ENCODE assay signal across 12 cellular contexts in genomic region chr12:52168019-52168717, GRCh38. TPM values are rescaled to one million over a fixed set of nuclear protein-coding genes. Genes with fewer than 3 reads are reported as not detected.
DNase-seq lines count a peak whose midpoint lies in the region; ATAC-seq and TF ChIP-seq lines count a peak whose summit lies in the region.
"Had no signal": no experiment of that assay in that cellular context is flagged by ENCODE, and none has a peak within 500 bp of the region (broad histone marks: within the 10 kb centered on the region; RNA-seq: fewer than 3 reads in every experiment).

No MANE protein-coding gene starts in this region.

- no peaks in the 10 kb centered on the region for H3K27me3 Mint-ChIP-seq in activated naive CD4-positive, alpha-beta T cell treated with anti-CD3 and anti-CD28 coated beads for 36 hours (ENCODE audit: low read depth)

- ATAC-seq in SK-N-SH treated with all-trans-retinoic acid at 6 μM for 48 hours = peak; percentile 10; the same call in 2 of the 3 replicates
- ATAC-seq in stimulated activated effector memory CD8-positive, alpha-beta T cell treated with anti-CD3 and anti-CD28 coated beads, Interleukin-12 subunit alpha, Interleukin-12 subunit beta, amount 100 ng/mL, for 72 hours = peak; percentile 38

- H3K4me3 Mint-ChIP-seq in activated naive CD4-positive, alpha-beta T cell treated with anti-CD3 and anti-CD28 coated beads for 36 hours = no peak overlapping the region
- H3K4me3 Mint-ChIP-seq in stimulated activated effector memory CD8-positive, alpha-beta T cell treated with anti-CD3 and anti-CD28 coated beads, Interleukin-12 subunit alpha, Interleukin-12 subunit beta, amount 100 ng/mL, for 72 hours = no peak overlapping the region

- intact Hi-C loops in activated naive CD4-positive, alpha-beta T cell treated with anti-CD3 and anti-CD28 coated beads for 36 hours (cut with micrococcal nuclease) = no loop called here
- intact Hi-C loops in spleen (cut with DNase I; ENCODE audit: low total_unique reads) = no loop called here

- no peak for TF ChIP-seq POLR2A in spleen (IDR thresholded peaks at IDR 0.05)

- no peaks in the 10 kb centered on the region for H3K36me3 Mint-ChIP-seq in activated naive CD4-positive, alpha-beta T cell treated with anti-CD3 and anti-CD28 coated beads for 36 hours (ENCODE audit: low read depth)
- H3K36me3 Mint-ChIP-seq in stimulated activated effector memory CD8-positive, alpha-beta T cell treated with anti-CD3 and anti-CD28 coated beads, Interleukin-12 subunit alpha, Interleukin-12 subunit beta, amount 100 ng/mL, for 72 hours = no peaks in the 10 kb centered on the region

- TF ChIP-seq CTCF in spleen (IDR thresholded peaks at IDR 0.05 in 8 of 11, conservative IDR thresholded peaks at IDR 0.05 in 3 of 11) = no peak

- H3K27me3 ChIP-seq in spleen (replicated peaks in 1 of 7) = no peaks in the 10 kb centered on the region
- H3K27me3 ChIP-seq: ascending aorta had no signal

- H3K36me3 ChIP-seq in spleen = no peaks in the 10 kb centered on the region
- H3K36me3 ChIP-seq: ascending aorta had no signal

- H3K27ac ChIP-seq in spleen = no peak overlapping the region
- H3K27ac ChIP-seq: ascending aorta had no signal

- no peak overlapping the region for H3K4me3 ChIP-seq in spleen
- H3K4me3 ChIP-seq: ascending aorta, lung had no signal

- 74 to 91% (median 83%) methylated on average over 12 of the region's 12 CpGs for WGBS in spleen, 5 donors

- H3K9me3 ChIP-seq in spleen = no peaks in the 10 kb centered on the region
- H3K9me3 ChIP-seq: ascending aorta had no signal

- H3K27ac Mint-ChIP-seq in activated naive CD4-positive, alpha-beta T cell treated with anti-CD3 and anti-CD28 coated beads for 36 hours = no peak overlapping the region
- no peak overlapping the region for H3K27ac Mint-ChIP-seq in stimulated activated effector memory CD8-positive, alpha-beta T cell treated with anti-CD3 and anti-CD28 coated beads, Interleukin-12 subunit alpha, Interleukin-12 subunit beta, amount 100 ng/mL, for 72 hours

- H3K4me1 Mint-ChIP-seq in activated naive CD4-positive, alpha-beta T cell treated with anti-CD3 and anti-CD28 coated beads for 36 hours (ENCODE audit: low read depth) = no peaks in the 10 kb centered on the region
- peaks cover 7% of the 10 kb centered on the region for H3K4me1 Mint-ChIP-seq in stimulated activated effector memory CD8-positive, alpha-beta T cell treated with anti-CD3 and anti-CD28 coated beads, Interleukin-12 subunit alpha, Interleukin-12 subunit beta, amount 100 ng/mL, for 72 hours

- H3K9me3 Mint-ChIP-seq in activated naive CD4-positive, alpha-beta T cell treated with anti-CD3 and anti-CD28 coated beads for 36 hours = no peaks in the 10 kb centered on the region
- no peaks in the 10 kb centered on the region for H3K9me3 Mint-ChIP-seq in stimulated activated effector memory CD8-positive, alpha-beta T cell treated with anti-CD3 and anti-CD28 coated beads, Interleukin-12 subunit alpha, Interleukin-12 subunit beta, amount 100 ng/mL, for 72 hours

- peaks cover 0 to 39% (median 10%) of the 10 kb centered on the region in 6 donors for H3K4me1 ChIP-seq in spleen
- H3K4me1 ChIP-seq: ascending aorta had no signal

- peak; percentile 21 for DNase-seq in activated naive CD4-positive, alpha-beta T cell treated with anti-CD3 and anti-CD28 coated beads for 36 hours
- DNase-seq in activated naive CD4-positive, alpha-beta T cell treated with anti-CD3 and anti-CD28 coated beads, Interleukin-2, amount 50 U/mL, for 16 hours = no peak
- peak; percentile 80 for DNase-seq in glomerular visceral epithelial cell (ENCODE audit: extremely low spot score)
- DNase-seq in stimulated activated effector memory CD8-positive, alpha-beta T cell treated with anti-CD3 and anti-CD28 coated beads, Interleukin-12 subunit alpha, Interleukin-12 subunit beta, amount 100 ng/mL, for 72 hours (ENCODE audit: low spot score in 2 of 2) = no peak
- no peak for DNase-seq in GM19240 (ENCODE audit: insufficient read length, low spot score)
- no peak for DNase-seq in spleen
- DNase-seq in SIG-M5 treated with dmso at 0.1 percent for 504 hours (lab: John Stamatoyannopoulos, UW; ENCODE audit: unreplicated experiment) = no peak
- DNase-seq: HCEC 1CT, NCI-H748 treated with DMSO at 0.1 percent for 48 hours had no signal

- CTCF ChIA-PET in activated naive CD4-positive, alpha-beta T cell treated with anti-CD3 and anti-CD28 coated beads for 36 hours (lab: Charles Lee) = interaction anchor here (1.0 to 1.2 kb wide), 2 partner anchors 10 to 111 kb away, joined by 3 to 5 read pairs; no protein-coding TSS in a partner anchor

TF ChIP-seq in SK-N-SH treated with all-trans-retinoic acid at 6 μM for 48 hours, 23 proteins besides CTCF, POLR2A, EP300 and RAD21:
- TF ChIP-seq ESRRG (CRISPR knock-in tag; IDR thresholded peaks at IDR 0.05) = no peak
- TF ChIP-seq ISL1 (CRISPR knock-in tag; IDR thresholded peaks at IDR 0.05) = no peak
- TF ChIP-seq PPARA (CRISPR knock-in tag; IDR thresholded peaks at IDR 0.05; ENCODE audit: borderline replicate concordance) = no peak
- TF ChIP-seq TCF4 (CRISPR knock-in tag; IDR thresholded peaks at IDR 0.05; ENCODE audit: borderline replicate concordance) = no peak
- TF ChIP-seq, protein P1, sequence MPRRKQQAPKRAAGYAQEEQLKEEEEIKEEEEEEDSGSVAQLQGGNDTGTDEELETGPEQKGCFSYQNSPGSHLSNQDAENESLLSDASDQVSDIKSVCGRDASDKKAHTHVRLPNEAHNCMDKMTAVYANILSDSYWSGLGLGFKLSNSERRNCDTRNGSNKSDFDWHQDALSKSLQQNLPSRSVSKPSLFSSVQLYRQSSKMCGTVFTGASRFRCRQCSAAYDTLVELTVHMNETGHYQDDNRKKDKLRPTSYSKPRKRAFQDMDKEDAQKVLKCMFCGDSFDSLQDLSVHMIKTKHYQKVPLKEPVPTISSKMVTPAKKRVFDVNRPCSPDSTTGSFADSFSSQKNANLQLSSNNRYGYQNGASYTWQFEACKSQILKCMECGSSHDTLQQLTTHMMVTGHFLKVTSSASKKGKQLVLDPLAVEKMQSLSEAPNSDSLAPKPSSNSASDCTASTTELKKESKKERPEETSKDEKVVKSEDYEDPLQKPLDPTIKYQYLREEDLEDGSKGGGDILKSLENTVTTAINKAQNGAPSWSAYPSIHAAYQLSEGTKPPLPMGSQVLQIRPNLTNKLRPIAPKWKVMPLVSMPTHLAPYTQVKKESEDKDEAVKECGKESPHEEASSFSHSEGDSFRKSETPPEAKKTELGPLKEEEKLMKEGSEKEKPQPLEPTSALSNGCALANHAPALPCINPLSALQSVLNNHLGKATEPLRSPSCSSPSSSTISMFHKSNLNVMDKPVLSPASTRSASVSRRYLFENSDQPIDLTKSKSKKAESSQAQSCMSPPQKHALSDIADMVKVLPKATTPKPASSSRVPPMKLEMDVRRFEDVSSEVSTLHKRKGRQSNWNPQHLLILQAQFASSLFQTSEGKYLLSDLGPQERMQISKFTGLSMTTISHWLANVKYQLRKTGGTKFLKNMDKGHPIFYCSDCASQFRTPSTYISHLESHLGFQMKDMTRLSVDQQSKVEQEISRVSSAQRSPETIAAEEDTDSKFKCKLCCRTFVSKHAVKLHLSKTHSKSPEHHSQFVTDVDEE (CRISPR knock-in tag; IDR thresholded peaks at IDR 0.05) = no peak
- no peak for TF ChIP-seq OSR1 (CRISPR knock-in tag; IDR thresholded peaks at IDR 0.05)
- no peak for TF ChIP-seq ZFP30 (CRISPR knock-in tag; IDR thresholded peaks at IDR 0.05)
- TF ChIP-seq ZNF70 (CRISPR knock-in tag; IDR thresholded peaks at IDR 0.05) = no peak
- no peak for TF ChIP-seq ZNF565 (CRISPR knock-in tag; conservative IDR thresholded peaks at IDR 0.05; ENCODE audit: low read depth)
- TF ChIP-seq ZFP3 (CRISPR knock-in tag; IDR thresholded peaks at IDR 0.05) = no peak

RNA-seq across cellular contexts. Expression of gene KRT80, which starts 23.6 kb away (rescaled TPM):
- total RNA-seq in activated naive CD4-positive, alpha-beta T cell treated with anti-CD3 and anti-CD28 coated beads for 36 hours = not detected
- total RNA-seq in spleen = under 1 TPM in 2 of 7 donors, not detected in 5; 0.17 to 0.37 TPM
- under 1 TPM in 1 of 3 donors, not detected in 2; 0.03 TPM for polyA plus RNA-seq in spleen
- total RNA-seq: ascending aorta had no signal

Comparison
In these comparisons a context has a peak if more than half of its experiments do, and no peak if none do; other contexts are left out.
1. DNase-seq: peak in activated naive CD4-positive, alpha-beta T cell treated with anti-CD3 and anti-CD28 coated beads for 36 hours (single experiment) and glomerular visceral epithelial cell (single experiment); none in activated naive CD4-positive, alpha-beta T cell treated with anti-CD3 and anti-CD28 coated beads, Interleukin-2, amount 50 U/mL, for 16 hours (single experiment), stimulated activated effector memory CD8-positive, alpha-beta T cell treated with anti-CD3 and anti-CD28 coated beads, Interleukin-12 subunit alpha, Interleukin-12 subunit beta, amount 100 ng/mL, for 72 hours (0 of 2), GM19240 (single experiment), spleen (single experiment) and SIG-M5 treated with dmso at 0.1 percent for 504 hours (single experiment).